ENCODE assay signal across 1 cellular context in the genomic region with DNA sequence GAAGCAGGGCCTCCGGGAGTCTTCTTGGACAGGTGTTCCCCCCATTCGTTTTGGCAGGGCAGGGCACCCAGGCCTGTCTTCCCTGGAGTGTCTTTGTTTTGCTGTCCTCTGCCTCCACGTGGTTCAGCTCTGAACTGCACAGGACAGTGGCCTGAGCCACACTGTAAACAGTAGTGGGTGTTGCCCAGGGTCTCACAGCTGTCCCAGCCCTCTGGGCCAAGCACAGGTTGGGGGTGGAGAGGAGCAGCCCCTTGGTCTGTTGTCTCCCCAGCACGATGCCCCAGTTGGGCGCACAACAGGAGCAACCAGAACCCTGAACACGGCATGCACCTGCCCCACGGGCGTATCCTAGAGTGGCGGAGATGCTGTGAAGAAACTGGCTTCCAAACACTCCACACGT.
TF ChIP-seq lines count a peak whose summit lies in the region.

No MANE protein-coding gene starts in this region.

TF ChIP-seq in SK-N-SH, 30 proteins besides CTCF, POLR2A, EP300 and RAD21 (continued from another document):
- TF ChIP-seq, protein P1, sequence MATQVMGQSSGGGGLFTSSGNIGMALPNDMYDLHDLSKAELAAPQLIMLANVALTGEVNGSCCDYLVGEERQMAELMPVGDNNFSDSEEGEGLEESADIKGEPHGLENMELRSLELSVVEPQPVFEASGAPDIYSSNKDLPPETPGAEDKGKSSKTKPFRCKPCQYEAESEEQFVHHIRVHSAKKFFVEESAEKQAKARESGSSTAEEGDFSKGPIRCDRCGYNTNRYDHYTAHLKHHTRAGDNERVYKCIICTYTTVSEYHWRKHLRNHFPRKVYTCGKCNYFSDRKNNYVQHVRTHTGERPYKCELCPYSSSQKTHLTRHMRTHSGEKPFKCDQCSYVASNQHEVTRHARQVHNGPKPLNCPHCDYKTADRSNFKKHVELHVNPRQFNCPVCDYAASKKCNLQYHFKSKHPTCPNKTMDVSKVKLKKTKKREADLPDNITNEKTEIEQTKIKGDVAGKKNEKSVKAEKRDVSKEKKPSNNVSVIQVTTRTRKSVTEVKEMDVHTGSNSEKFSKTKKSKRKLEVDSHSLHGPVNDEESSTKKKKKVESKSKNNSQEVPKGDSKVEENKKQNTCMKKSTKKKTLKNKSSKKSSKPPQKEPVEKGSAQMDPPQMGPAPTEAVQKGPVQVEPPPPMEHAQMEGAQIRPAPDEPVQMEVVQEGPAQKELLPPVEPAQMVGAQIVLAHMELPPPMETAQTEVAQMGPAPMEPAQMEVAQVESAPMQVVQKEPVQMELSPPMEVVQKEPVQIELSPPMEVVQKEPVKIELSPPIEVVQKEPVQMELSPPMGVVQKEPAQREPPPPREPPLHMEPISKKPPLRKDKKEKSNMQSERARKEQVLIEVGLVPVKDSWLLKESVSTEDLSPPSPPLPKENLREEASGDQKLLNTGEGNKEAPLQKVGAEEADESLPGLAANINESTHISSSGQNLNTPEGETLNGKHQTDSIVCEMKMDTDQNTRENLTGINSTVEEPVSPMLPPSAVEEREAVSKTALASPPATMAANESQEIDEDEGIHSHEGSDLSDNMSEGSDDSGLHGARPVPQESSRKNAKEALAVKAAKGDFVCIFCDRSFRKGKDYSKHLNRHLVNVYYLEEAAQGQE (IDR thresholded peaks at IDR 0.05; ENCODE audit: low read depth, low read length), result no peak
